In the genomic region with DNA sequence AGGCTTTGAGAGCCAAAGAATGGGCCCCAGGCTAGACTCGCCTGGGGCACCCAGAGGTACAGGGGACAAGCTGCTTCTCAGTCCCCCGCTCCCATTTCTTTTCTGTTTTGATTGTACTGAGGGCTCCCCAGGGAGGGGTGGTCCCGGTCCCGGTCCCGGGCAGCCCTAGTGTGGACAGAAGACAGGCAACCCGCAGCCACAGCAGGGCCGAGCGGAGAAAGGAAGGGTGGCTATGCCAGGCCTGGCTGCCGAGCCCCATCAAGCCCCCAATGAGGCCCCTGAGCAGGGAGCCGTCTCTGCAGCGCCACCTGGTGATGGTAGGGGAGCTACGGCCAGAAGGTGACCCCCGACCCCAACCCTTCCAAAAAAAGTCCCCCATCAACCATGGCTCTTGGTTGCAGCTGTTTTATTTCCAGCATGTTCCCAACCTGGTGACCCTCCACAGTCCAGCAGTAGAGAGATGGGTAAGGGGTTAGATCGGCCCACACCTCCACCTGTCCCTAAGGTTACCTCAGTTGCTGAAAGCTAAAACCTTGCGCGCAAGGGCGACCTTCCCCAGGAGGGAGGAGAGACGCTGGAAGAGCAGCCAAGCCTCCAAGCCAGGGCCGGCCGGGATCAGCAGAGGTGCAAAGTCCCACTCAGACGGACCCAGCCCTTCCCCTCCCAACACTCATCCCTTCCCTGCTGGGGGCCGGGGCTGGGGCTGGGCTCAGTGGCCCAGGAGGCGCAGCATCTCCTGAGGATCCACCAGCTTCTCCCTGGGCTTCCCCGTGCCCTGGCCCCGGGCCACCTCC, we compare ENCODE assay signal across 8 cellular contexts. TPM values are rescaled to one million over a fixed set of nuclear protein-coding genes. Genes with fewer than 3 reads are reported as not detected.
A peak's percentile ranks its signal among the peaks of the same experiment; 100 is the strongest.
DNase-seq lines count a peak whose midpoint lies in the region; ATAC-seq and TF ChIP-seq lines count a peak whose summit lies in the region.

No MANE protein-coding gene starts in this region.

- H3K9me3 ChIP-seq in AG04450 (ENCODE audit: control insufficient read depth, insufficient read depth, low read length) (no peaks in the 10 kb centered on the region; the same call in 1 of the 2 replicates), Peyer's patch (no peaks in the 10 kb centered on the region), psoas muscle (no peaks in the 10 kb centered on the region), aorta (ENCODE audit: control insufficient read depth, low read length) (no peaks in the 10 kb centered on the region)

- no peaks in the 10 kb centered on the region for H3K36me3 ChIP-seq in Peyer's patch
- H3K36me3 ChIP-seq in psoas muscle (ENCODE audit: insufficient read depth in 1 of 2, low read depth in 1 of 2) = no peaks in the 10 kb centered on the region
- H3K36me3 ChIP-seq in aorta (ENCODE audit: control insufficient read depth in 1 of 2, insufficient read depth in 2 of 2, low read length in 1 of 2) = no peaks in the 10 kb centered on the region

- CTCF ChIA-PET in AG04450 (lab: Charles Lee) = interaction anchor here (0.5 to 8.5 kb wide), 21 partner anchors 8 to 205 kb away, joined by 3 to 198 read pairs (median 4); a partner anchor contains a TSS

- POLR2A ChIA-PET in AG04450 (lab: Yijun Ruan, JAX) = interaction anchor here (0.6 to 1.7 kb wide), 4 partner anchors 8 to 86 kb away, joined by 3 to 11 read pairs (median 6); a partner anchor contains a TSS

- no peak overlapping the region for H3K27ac ChIP-seq in AG04450 (ENCODE audit: low read depth, low read length)
- no peak overlapping the region for H3K27ac ChIP-seq in Peyer's patch
- no peak overlapping the region for H3K27ac ChIP-seq in psoas muscle
- H3K27ac ChIP-seq in aorta (ENCODE audit: low read depth in 1 of 2, low read length in 2 of 2) = no peak overlapping the region

- TF ChIP-seq POLR2A in Peyer's patch (IDR thresholded peaks at IDR 0.05) = no peak

- intact Hi-C loops in psoas muscle (cut with DNase I) = loop anchor here in 1 of 2 donors (2.0 kb wide), 2 partner anchors 72 to 120 kb away; no protein-coding TSS in a partner anchor
- intact Hi-C loops in aorta (cut with DNase I) = loop anchor here in 1 of 2 donors (5.0 kb wide), 1 partner anchor 70 kb away; no protein-coding TSS in a partner anchor

- WGBS in psoas muscle, 3 donors = 39 to 43% (median 42%) methylated on average over 20 to 25 of the region's 25 CpGs
- WGBS in aorta, 2 donors = 49 to 53% methylated on average over 25 of the region's 25 CpGs

- TF ChIP-seq CTCF in AG04450 (IDR thresholded peaks at IDR 0.05; ENCODE audit: low read depth, low read length) (peak; percentile 66), Peyer's patch (IDR thresholded peaks at IDR 0.05) (peak; percentile 31 to 72 (median 59)), psoas muscle (IDR thresholded peaks at IDR 0.05) (peak; percentile 63)

- peak in 3 of 4 donors; percentile 41 to 70 (median 70) for ATAC-seq in psoas muscle
- no peak for ATAC-seq in aorta (ENCODE audit: low FRiP score)
- ATAC-seq in GM21381 (IDR thresholded peaks at IDR 0.05; ENCODE audit: unreplicated experiment) = no peak

- H3K4me1 ChIP-seq in Peyer's patch (peaks cover 13 to 35% (median 27%) of the 10 kb centered on the region in 4 donors), psoas muscle (peaks cover 18% of the 10 kb centered on the region), aorta (ENCODE audit: control insufficient read depth in 1 of 2, insufficient read depth in 2 of 2, low read length in 2 of 2) (no peaks in the 10 kb centered on the region)

- peaks cover 33% of the 10 kb centered on the region for H3K27me3 ChIP-seq in AG04450 (ENCODE audit: control insufficient read depth, insufficient read depth, low read length)
- peaks cover 3 to 37% of the 10 kb centered on the region in 2 donors for H3K27me3 ChIP-seq in Peyer's patch
- peaks cover 3 to 43% (median 28%) of the 10 kb centered on the region in 3 donors for H3K27me3 ChIP-seq in psoas muscle (ENCODE audit: insufficient read depth in 3 of 3, low read length in 2 of 3)
- no peaks in the 10 kb centered on the region for H3K27me3 ChIP-seq in aorta (ENCODE audit: control insufficient read depth in 1 of 2, insufficient read depth in 2 of 2, low read length in 1 of 2)

- H3K4me3 ChIP-seq in AG04450 (ENCODE audit: low read depth, low read length) (no peak overlapping the region), Peyer's patch (peak overlapping the region in 3 of 4 donors; percentile 0 to 37 (median 37)), psoas muscle (peak overlapping the region; percentile 35), aorta (ENCODE audit: low read length in 2 of 2) (no peak overlapping the region)

- no peak for DNase-seq in AG04450 (ENCODE audit: low read depth, low spot score)
- peak; percentile 71 for DNase-seq in GM19238 (ENCODE audit: insufficient read length, low spot score)
- DNase-seq in Peyer's patch = peak; percentile 69 to 83 (median 71)
- peak; percentile 47 for DNase-seq in activated gamma-delta T cell treated with anti-CD3 and anti-CD28 coated beads, Interleukin-2, amount 50 U/mL, for 16 hours (ENCODE audit: low read depth)
- DNase-seq in glomerular visceral epithelial cell (ENCODE audit: extremely low spot score) = peak; percentile 26
- peak; percentile 66 to 80 for DNase-seq in psoas muscle
- DNase-seq in aorta = peak; percentile 81 to 89

RNA-seq across cellular contexts. Expression of a gene that starts 2.6 kb away (rescaled TPM):
- polyA plus RNA-seq in AG04450 (2011; rRNA removed) (0.01 TPM in 1 of 2 replicates, not detected in the other), psoas muscle (under 1 TPM; 0.06 to 0.40 (median 0.10) TPM), aorta (under 1 TPM in 1 of 2 donors, not detected in 1; 0.03 TPM)
- polyA minus RNA-seq in AG04450 (2011; rRNA and poly(A)+ RNA removed) = not detected in 2 replicates
- total RNA-seq in Peyer's patch (1 to 10 TPM in 1 of 4 donors, under 1 TPM in 1, not detected in 2; 0.13 to 2.7 TPM), psoas muscle (under 1 TPM; 0.20 to 0.74 (median 0.37) TPM), aorta (1 to 10 TPM in 1 of 2 donors, under 1 TPM in 1; 0.19 to 1.6 TPM)

RNA-seq across cellular contexts. Expression of a gene that starts 10.5 kb away (rescaled TPM):
- 23.0 and 32.7 TPM in 2 replicates for polyA plus RNA-seq in AG04450 (2011; rRNA removed)
- 13.9 and 20.7 TPM in 2 replicates for polyA minus RNA-seq in AG04450 (2011; rRNA and poly(A)+ RNA removed)
- total RNA-seq in Peyer's patch = 10 to 100 TPM in 3 of 4 donors, 1 to 10 TPM in 1; 1.7 to 16.1 (median 13.1) TPM
- 1 to 10 TPM; 3.0 to 7.9 (median 4.2) TPM for total RNA-seq in psoas muscle
- 1 to 10 TPM; 3.4 to 4.7 (median 3.7) TPM for polyA plus RNA-seq in psoas muscle
- total RNA-seq in aorta = 1 to 10 TPM; 4.0 to 6.6 TPM
- 10 to 100 TPM in 1 of 2 donors, 1 to 10 TPM in 1; 8.1 to 18.1 TPM for polyA plus RNA-seq in aorta

RNA-seq across cellular contexts. Expression of a gene that starts 31.1 kb away (rescaled TPM):
- polyA plus RNA-seq in AG04450 (2011; rRNA removed) (not detected in 2 replicates), psoas muscle (under 1 TPM in 1 of 3 donors, not detected in 2; 0.01 TPM), aorta (1 to 10 TPM in 1 of 2 donors, not detected in 1; 4.1 TPM)
- polyA minus RNA-seq in AG04450 (2011; rRNA and poly(A)+ RNA removed) = not detected in 2 replicates
- total RNA-seq in Peyer's patch (100 to 1,000 TPM in 1 of 4 donors, 10 to 100 TPM in 2, not detected in 1; 79.9 to 161 (median 82.1) TPM), psoas muscle (not detected), aorta (not detected)

Comparison
In these comparisons a context has a peak if more than half of its experiments do, and no peak if none do; other contexts are left out.
1. H3K4me3 ChIP-seq: peak in Peyer's patch (3 of 4) and psoas muscle (single experiment); none in AG04450 (single experiment) and aorta (0 of 2).
2. ATAC-seq: peak in psoas muscle (3 of 4); none in aorta (single experiment) and GM21381 (single experiment).
3. Peak in every context shown above with its lines, with median percentiles within 50 percentile points of each other: CTCF ChIP-seq.